In the genomic region with DNA sequence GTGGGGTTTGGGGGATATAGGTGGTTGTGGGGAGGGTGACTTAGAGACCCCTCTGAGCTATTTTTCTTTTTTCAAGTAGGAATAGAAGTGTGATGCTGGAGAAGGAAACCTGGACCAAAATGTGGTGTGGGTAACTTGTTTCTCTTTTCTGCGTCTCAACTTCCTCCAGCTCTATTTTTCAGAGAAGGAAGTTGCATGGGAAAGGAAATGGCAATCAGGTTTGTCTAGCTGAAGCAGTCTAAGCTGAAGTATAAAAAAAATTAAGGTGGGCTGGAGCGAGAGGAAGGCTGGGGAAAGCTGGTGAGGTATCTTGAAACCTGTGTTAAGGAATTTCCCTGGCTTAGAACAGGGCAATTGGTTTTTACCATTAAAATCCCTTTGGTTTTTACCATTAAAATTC, we compare ENCODE assay signal across 32 cellular contexts. TPM values are rescaled to one million over a fixed set of nuclear protein-coding genes. Genes with fewer than 3 reads are reported as not detected.
DNase-seq lines count a peak whose midpoint lies in the region; ATAC-seq, FAIRE-seq and TF ChIP-seq lines count a peak whose summit lies in the region.
"Had no signal": no experiment of that assay in that cellular context is flagged by ENCODE, and none has a peak within 500 bp of the region (broad histone marks: within the 10 kb centered on the region; RNA-seq: fewer than 3 reads in every experiment).

No MANE protein-coding gene starts in this region.

- peak overlapping the region; percentile 3 for H3K27ac Mint-ChIP-seq in activated naive CD4-positive, alpha-beta T cell treated with anti-CD3 and anti-CD28 coated beads, Interleukin-2, amount 10 ng/mL, durations not matched to agents 7 days and 5 days
- no peak overlapping the region for H3K27ac Mint-ChIP-seq in activated naive CD4-positive, alpha-beta T cell treated with anti-CD3 and anti-CD28 coated beads for 36 hours
- peak overlapping the region; percentile 59 for H3K27ac Mint-ChIP-seq in activated B cell treated with CpG ODN at 0.5 μM for 24 hours

- H3K9me3 ChIP-seq in spleen, result peaks cover 2 to 24% (median 19%) of the 10 kb centered on the region in 8 donors
- H3K9me3 ChIP-seq: uterus had no signal

- H3K27me3 Mint-ChIP-seq in activated naive CD4-positive, alpha-beta T cell treated with anti-CD3 and anti-CD28 coated beads, Interleukin-2, amount 10 ng/mL, durations not matched to agents 7 days and 5 days, result no peaks in the 10 kb centered on the region
- H3K27me3 Mint-ChIP-seq in activated naive CD4-positive, alpha-beta T cell treated with anti-CD3 and anti-CD28 coated beads for 36 hours (ENCODE audit: low read depth), result no peaks in the 10 kb centered on the region
- no peaks in the 10 kb centered on the region for H3K27me3 Mint-ChIP-seq in activated B cell treated with CpG ODN at 0.5 μM for 24 hours

- H3K4me1 ChIP-seq in spleen, result peaks cover 0 to 40% (median 8%) of the 10 kb centered on the region in 6 donors
- H3K4me1 ChIP-seq: foreskin keratinocyte, sigmoid colon, suprapubic skin, uterus had no signal

- peak overlapping the region in 7 of 8 donors; percentile 14 to 85 (median 60) for H3K27ac ChIP-seq in spleen
- H3K27ac ChIP-seq in RWPE1, result no peak overlapping the region
- H3K27ac ChIP-seq: C4-2B, foreskin keratinocyte, sigmoid colon, suprapubic skin, uterus, VCaP had no signal

- POLR2A ChIA-PET in activated B cell treated with CpG ODN at 0.5 μM for 24 hours (lab: Charles Lee) (interaction anchor here (0.7 to 0.9 kb wide), 3 partner anchors 10 to 122 kb away, joined by 3 read pairs; no protein-coding TSS in a partner anchor), RWPE1 (lab: Yijun Ruan, JAX; ENCODE audit: low non-redundant PET) (no interaction called here)

- H3K4me3 ChIP-seq in spleen, result peak overlapping the region in 1 of 8 donors; percentile 12
- H3K4me3 ChIP-seq: GM12878, left lung, sigmoid colon, suprapubic skin, uterus had no signal

- DNase-seq in activated naive CD4-positive, alpha-beta T cell treated with anti-CD3 and anti-CD28 coated beads, Interleukin-2, amount 10 ng/mL, durations not matched to agents 7 days and 5 days, result no peak
- DNase-seq in activated naive CD4-positive, alpha-beta T cell treated with anti-CD3 and anti-CD28 coated beads for 36 hours, result no peak
- DNase-seq in GM18507 (ENCODE audit: extremely low spot score, insufficient read length, low read depth) (no peak), activated B cell treated with CpG ODN at 0.5 μM for 24 hours (no peak), spleen (no peak), RWPE1 (ENCODE audit: low spot score) (no peak), activated T-cell treated with anti-CD3 and anti-CD28 coated beads for 4 hours (no peak)
- no peak for DNase-seq in activated CD4-positive, alpha-beta T cell treated with anti-CD3 and anti-CD28 coated beads for 48 hours
- DNase-seq: ACHN; activated CD4-positive, alpha-beta T cell treated with anti-CD3 and anti-CD28 coated beads, Interleukin-2, amount 50 U/mL, for 48 hours; activated naive CD4-positive, alpha-beta T cell treated with anti-CD3 and anti-CD28 coated beads, Interleukin-2, amount 50 U/mL, for 16 hours; activated T-cell treated with anti-CD3 and anti-CD28 coated beads, Interleukin-2, amount 50 U/mL, for 1 hour; DMS53; effector CD4-positive, alpha-beta T cell; erythroblast; foreskin keratinocyte; HCEC 1CT; IMR-90; left lung; midbrain; NCI-H146; NCI-H524; posterior cingulate gyrus; Right ventricle myocardium superior; sigmoid colon; T-helper 2 cell; uterus had no signal

- 20 to 40% (median 29%) methylated on average over 2 of the region's 2 CpGs for WGBS in spleen, 5 donors

- CTCF ChIA-PET in activated naive CD4-positive, alpha-beta T cell treated with anti-CD3 and anti-CD28 coated beads, Interleukin-2, amount 10 ng/mL, durations not matched to agents 7 days and 5 days (lab: Charles Lee), result no interaction called here
- CTCF ChIA-PET in activated naive CD4-positive, alpha-beta T cell treated with anti-CD3 and anti-CD28 coated beads for 36 hours (lab: Charles Lee), result interaction anchor here (0.7 kb wide), 1 partner anchor 13 kb away, joined by 3 read pairs; no protein-coding TSS in a partner anchor
- CTCF ChIA-PET in activated B cell treated with CpG ODN at 0.5 μM for 24 hours (lab: Charles Lee), result no interaction called here
- CTCF ChIA-PET in RWPE1 (lab: Yijun Ruan, JAX), result no interaction called here

- no peak for ATAC-seq in activated B cell treated with CpG ODN at 0.5 μM for 24 hours (ENCODE audit: low read depth)
- ATAC-seq: foreskin keratinocyte, GM12878, left lung had no signal

- peak; percentile 18 for FAIRE-seq in GM18507 (lab: Jason Lieb, UNC)
- FAIRE-seq: GM12878 had no signal

- H3K36me3 Mint-ChIP-seq in activated naive CD4-positive, alpha-beta T cell treated with anti-CD3 and anti-CD28 coated beads, Interleukin-2, amount 10 ng/mL, durations not matched to agents 7 days and 5 days, result peaks cover 15% of the 10 kb centered on the region
- H3K36me3 Mint-ChIP-seq in activated naive CD4-positive, alpha-beta T cell treated with anti-CD3 and anti-CD28 coated beads for 36 hours (ENCODE audit: low read depth), result peaks cover 9% of the 10 kb centered on the region
- H3K36me3 Mint-ChIP-seq in activated B cell treated with CpG ODN at 0.5 μM for 24 hours (ENCODE audit: low read depth), result peaks cover 1% of the 10 kb centered on the region

- no peak for TF ChIP-seq CTCF in activated B cell treated with CpG ODN at 0.5 μM for 24 hours (IDR thresholded peaks at IDR 0.05)
- TF ChIP-seq CTCF in spleen (IDR thresholded peaks at IDR 0.05 in 8 of 11, conservative IDR thresholded peaks at IDR 0.05 in 3 of 11), result no peak
- no peak for TF ChIP-seq CTCF in RWPE1 (conservative IDR thresholded peaks at IDR 0.05; ENCODE audit: low read depth)

- no peak overlapping the region for H3K4me3 Mint-ChIP-seq in activated naive CD4-positive, alpha-beta T cell treated with anti-CD3 and anti-CD28 coated beads, Interleukin-2, amount 10 ng/mL, durations not matched to agents 7 days and 5 days
- H3K4me3 Mint-ChIP-seq in activated naive CD4-positive, alpha-beta T cell treated with anti-CD3 and anti-CD28 coated beads for 36 hours, result no peak overlapping the region
- peak overlapping the region; percentile 35 for H3K4me3 Mint-ChIP-seq in activated B cell treated with CpG ODN at 0.5 μM for 24 hours
- H3K4me3 Mint-ChIP-seq: neural crest cell had no signal

- H3K9me3 Mint-ChIP-seq in activated naive CD4-positive, alpha-beta T cell treated with anti-CD3 and anti-CD28 coated beads, Interleukin-2, amount 10 ng/mL, durations not matched to agents 7 days and 5 days, result peaks cover 17% of the 10 kb centered on the region
- H3K9me3 Mint-ChIP-seq in activated naive CD4-positive, alpha-beta T cell treated with anti-CD3 and anti-CD28 coated beads for 36 hours, result peaks cover 24% of the 10 kb centered on the region
- peaks cover 10% of the 10 kb centered on the region for H3K9me3 Mint-ChIP-seq in activated B cell treated with CpG ODN at 0.5 μM for 24 hours

- TF ChIP-seq POLR2A in spleen (IDR thresholded peaks at IDR 0.05), result no peak

- no peaks in the 10 kb centered on the region for H3K36me3 ChIP-seq in spleen
- H3K36me3 ChIP-seq: left lung, sigmoid colon, suprapubic skin, uterus had no signal

- H3K27me3 ChIP-seq in spleen (replicated peaks in 1 of 7), result no peaks in the 10 kb centered on the region
- H3K27me3 ChIP-seq: foreskin keratinocyte, left lung, sigmoid colon, suprapubic skin, uterus had no signal

- peaks cover 20% of the 10 kb centered on the region for H3K4me1 Mint-ChIP-seq in activated naive CD4-positive, alpha-beta T cell treated with anti-CD3 and anti-CD28 coated beads, Interleukin-2, amount 10 ng/mL, durations not matched to agents 7 days and 5 days
- H3K4me1 Mint-ChIP-seq in activated naive CD4-positive, alpha-beta T cell treated with anti-CD3 and anti-CD28 coated beads for 36 hours (ENCODE audit: low read depth), result peaks cover 24% of the 10 kb centered on the region
- peaks cover 12% of the 10 kb centered on the region for H3K4me1 Mint-ChIP-seq in activated B cell treated with CpG ODN at 0.5 μM for 24 hours

- intact Hi-C loops in activated naive CD4-positive, alpha-beta T cell treated with anti-CD3 and anti-CD28 coated beads for 36 hours (cut with micrococcal nuclease), result no loop called here
- intact Hi-C loops in activated B cell treated with CpG ODN at 0.5 μM for 24 hours (cut with micrococcal nuclease), result no loop called here
- intact Hi-C loops in spleen (cut with DNase I; ENCODE audit: low total_unique reads), result no loop called here

RNA-seq across cellular contexts. Expression of gene NINJ2, which starts 34.2 kb away (rescaled TPM):
- total RNA-seq in activated naive CD4-positive, alpha-beta T cell treated with anti-CD3 and anti-CD28 coated beads for 36 hours, result 1 to 10 TPM; 1.8 to 2.5 TPM
- total RNA-seq in activated B cell treated with CpG ODN at 0.5 μM for 24 hours, result 3.0 and 3.6 TPM in 2 replicates
- 10 to 100 TPM in 5 of 7 donors, 1 to 10 TPM in 2; 6.6 to 18.8 (median 10.3) TPM for total RNA-seq in spleen
- 10 to 100 TPM in 1 of 3 donors, 1 to 10 TPM in 2; 7.0 to 13.5 (median 8.6) TPM for polyA plus RNA-seq in spleen
- total RNA-seq: IMR-90 had no signal
- polyA plus RNA-seq: IMR-90 had no signal

RNA-seq across cellular contexts. Expression of gene WNK1, which starts 55.0 kb away (rescaled TPM):
- 100 to 1,000 TPM; 112 to 134 TPM for total RNA-seq in activated naive CD4-positive, alpha-beta T cell treated with anti-CD3 and anti-CD28 coated beads for 36 hours
- total RNA-seq in activated B cell treated with CpG ODN at 0.5 μM for 24 hours (142 and 155 TPM in 2 replicates), spleen (100 to 1,000 TPM; 188 to 261 (median 219) TPM)
- polyA plus RNA-seq in spleen, result 10 to 100 TPM in 2 of 3 donors, 1 to 10 TPM in 1; 8.8 to 18.9 (median 10.6) TPM
